1 cellular context compared by ENCODE assay signal in the genomic region with DNA sequence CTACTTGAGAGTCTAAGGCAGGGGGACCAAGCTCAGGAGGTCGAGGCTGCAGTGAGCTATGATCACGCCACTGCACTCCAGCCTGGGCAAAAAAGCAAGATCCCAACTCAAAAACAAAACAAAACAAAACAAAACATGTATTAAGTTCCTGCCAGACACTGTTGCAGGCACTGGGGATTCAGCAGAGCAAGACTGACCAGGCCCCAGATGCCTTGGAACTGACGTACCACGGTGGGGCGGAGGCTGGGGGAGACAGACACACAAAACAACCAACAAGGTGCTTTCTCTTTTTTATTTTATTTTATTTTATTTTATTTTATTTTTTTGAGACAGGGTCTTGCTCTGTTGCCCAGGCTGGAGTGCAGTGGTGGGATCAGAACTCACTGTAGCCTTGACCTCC. TPM values are rescaled to one million over a fixed set of nuclear protein-coding genes. Genes with fewer than 3 reads are reported as not detected.
"Had no signal": no experiment of that assay in that cellular context is flagged by ENCODE, and none has a peak within 500 bp of the region (broad histone marks: within the 10 kb centered on the region; RNA-seq: fewer than 3 reads in every experiment).

No MANE protein-coding gene starts in this region.

RNA-seq across cellular contexts. Expression of gene IL21R, which starts 33.2 kb away (rescaled TPM):
- total RNA-seq: endothelial cell of umbilical vein had no signal
